In the genomic region with DNA sequence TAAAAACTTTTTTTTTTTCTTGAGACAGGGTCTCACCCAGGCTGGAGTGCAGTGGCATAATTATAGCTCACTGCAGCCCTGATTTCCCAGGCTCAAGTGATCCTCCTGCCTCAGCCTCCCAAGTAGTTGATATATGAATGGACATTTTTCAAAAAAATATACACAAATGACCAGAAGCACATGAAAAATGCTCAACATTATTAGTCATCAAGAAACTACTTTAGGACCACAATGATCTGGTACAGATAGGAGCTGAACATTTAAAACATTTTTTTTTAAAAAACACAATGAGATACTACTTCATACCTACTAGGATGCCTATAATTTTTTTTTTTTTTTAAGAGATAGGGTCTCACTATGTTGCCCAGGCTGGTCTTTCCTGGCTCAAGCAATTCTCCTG, we compare ENCODE assay signal across 27 cellular contexts. TPM values are rescaled to one million over a fixed set of nuclear protein-coding genes. Genes with fewer than 3 reads are reported as not detected.
"Had no signal": no experiment of that assay in that cellular context is flagged by ENCODE, and none has a peak within 500 bp of the region (broad histone marks: within the 10 kb centered on the region; RNA-seq: fewer than 3 reads in every experiment).

No MANE protein-coding gene starts in this region.

- H3K27ac ChIP-seq: KMS-11, SJSA1 had no signal

- H3K27ac Mint-ChIP-seq: T-helper 17 cell had no signal

- H3K9me3 ChIP-seq: SJSA1, SK-N-SH had no signal

- DNase-seq: IMR-90, MV-4-11, NCI-H1048, NCI-H1105, NCI-H1417, NCI-H1436 treated with DMSO at 0.1 percent for 48 hours, NCI-H1694, NCI-H187 treated with DMSO at 0.1 percent for 48 hours, NCI-H2029 treated with DMSO at 0.1 percent for 48 hours, NCI-H226, NCI-H446, NCI-H510A, NCI-H524 treated with DMSO at 0.1 percent for 48 hours, NCI-H69, NCI-H774, PC-3, Right ventricle myocardium superior, RPMI8226, SIG-M5, SK-N-SH, T-helper 1 cell, T-helper 17 cell had no signal

- H3K4me3 ChIP-seq: SJSA1 had no signal

- H3K4me3 Mint-ChIP-seq: T-helper 17 cell had no signal

- H3K36me3 ChIP-seq: SJSA1 had no signal

- H3K27me3 Mint-ChIP-seq: T-helper 17 cell had no signal

RNA-seq across cellular contexts. Expression of a gene that starts 38.7 kb away (rescaled TPM):
- total RNA-seq: HT1080, IMR-90, LHCN-M2, MCF 10A, PC-3, Right ventricle myocardium superior, SJSA1 had no signal
